31 cellular contexts compared by ENCODE assay signal in the genomic region with DNA sequence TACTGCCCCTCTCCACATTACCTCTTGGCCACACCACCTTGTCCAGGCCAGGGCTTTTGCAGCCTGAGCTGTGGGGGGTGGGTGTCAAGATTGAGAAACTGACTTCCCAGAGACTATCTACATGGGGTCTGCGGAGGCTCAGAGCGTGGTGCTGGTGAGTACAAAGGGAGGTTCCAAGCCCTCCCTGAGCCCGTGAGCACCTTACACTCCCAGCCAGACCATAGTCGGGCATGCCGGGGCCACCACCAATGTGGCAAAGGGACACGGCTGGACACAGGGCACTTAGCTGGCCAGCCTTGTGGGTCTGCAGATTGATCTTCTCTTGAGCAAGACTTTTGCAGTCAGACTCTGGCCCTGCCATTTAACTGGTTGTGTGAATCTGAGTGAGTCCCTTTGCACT.
"Had no signal": no experiment of that assay in that cellular context is flagged by ENCODE, and none has a peak within 500 bp of the region (broad histone marks: within the 10 kb centered on the region; RNA-seq: fewer than 3 reads in every experiment).

No MANE protein-coding gene starts in this region.

- H3K4me3 Mint-ChIP-seq: activated B cell treated with CpG ODN at 0.5 μM for 24 hours; activated CD4-positive, alpha-beta memory T cell treated with anti-CD3 and anti-CD28 coated beads for 36 hours; activated CD4-positive, alpha-beta T cell treated with anti-CD3 and anti-CD28 coated beads, Interleukin-2, amount 10 ng/mL, durations not matched to agents 24 days and 14 days; activated CD8-positive, alpha-beta memory T cell treated with anti-CD3 and anti-CD28 coated beads, Interleukin-2, amount 10 ng/mL, durations not matched to agents 7 days and 5 days; activated CD8-positive, alpha-beta T cell treated with anti-CD3 and anti-CD28 coated beads, Interleukin-2, amount 10 ng/mL, durations not matched to agents 7 days and 5 days; activated naive CD8-positive, alpha-beta T cell; activated T-helper 1 cell treated with anti-CD3 and anti-CD28 coated beads, Interleukin-12 subunit alpha, Interleukin-12 subunit beta, Interleukin-2, Interleukin-4 antibody, amounts not matched to agents 30 ng/mL and 10 ng/mL and 1 ng/mL, durations not matched to agents 14 hours and 24 hours and 36 hours; T-helper 17 cell; T-helper 2 cell treated with Interferon-gamma antibody and Interleukin-4, amounts not matched to agents 5 μg/mL and 100 μg/mL, for 36 hours had no signal

- H3K36me3 ChIP-seq: brain microvascular endothelial cell, colonic mucosa, gastrocnemius medialis, heart left ventricle, WERI-Rb-1 had no signal

- H3K4me1 ChIP-seq: colonic mucosa, gastrocnemius medialis had no signal

- H3K9me3 Mint-ChIP-seq: activated B cell treated with CpG ODN at 0.5 μM for 24 hours; activated CD4-positive, alpha-beta memory T cell treated with anti-CD3 and anti-CD28 coated beads for 36 hours; activated CD4-positive, alpha-beta T cell treated with anti-CD3 and anti-CD28 coated beads, Interleukin-2, amount 10 ng/mL, durations not matched to agents 24 days and 14 days; activated T-helper 1 cell treated with anti-CD3 and anti-CD28 coated beads, Interleukin-12 subunit alpha, Interleukin-12 subunit beta, Interleukin-2, Interleukin-4 antibody, amounts not matched to agents 30 ng/mL and 10 ng/mL and 1 ng/mL, durations not matched to agents 14 hours and 24 hours and 36 hours; activated T-helper 2 cell treated with anti-CD3 and anti-CD28 coated beads, Interferon-gamma antibody, Interleukin-2, Interleukin-4, amounts not matched to agents 10 μg/mL and 5 μg/mL and 100 μg/mL, durations not matched to agents 14 hours and 24 hours and 36 hours; T-helper 2 cell treated with Interferon-gamma antibody and Interleukin-4, amounts not matched to agents 5 μg/mL and 100 μg/mL, for 36 hours had no signal

- H3K9me3 ChIP-seq: colonic mucosa, gastrocnemius medialis, heart left ventricle had no signal

- DNase-seq: activated B cell treated with CpG ODN at 0.5 μM for 24 hours; activated CD4-positive, alpha-beta memory T cell treated with anti-CD3 and anti-CD28 coated beads for 36 hours; activated CD4-positive, alpha-beta T cell treated with anti-CD3 and anti-CD28 coated beads, Interleukin-2, amount 10 ng/mL, durations not matched to agents 24 days and 14 days; activated CD8-positive, alpha-beta memory T cell treated with anti-CD3 and anti-CD28 coated beads, Interleukin-2, amount 10 ng/mL, durations not matched to agents 7 days and 5 days; activated CD8-positive, alpha-beta memory T cell treated with anti-CD3 and anti-CD28 coated beads, Interleukin-2, amount 50 U/mL, for 4 hours; activated CD8-positive, alpha-beta T cell treated with anti-CD3 and anti-CD28 coated beads, Interleukin-2, amount 10 ng/mL, durations not matched to agents 7 days and 5 days; activated gamma-delta T cell treated with Interleukin-2 at 50 U/mL for 16 hours; activated naive CD4-positive, alpha-beta T cell treated with anti-CD3 and anti-CD28 coated beads, Interleukin-2, amount 50 U/mL, for 16 hours; activated naive CD4-positive, alpha-beta T cell treated with Interleukin-2 at 50 U/mL for 16 hours; activated T-cell treated with anti-CD3 and anti-CD28 coated beads, Interleukin-2, amount 50 U/mL, for 1 hour; activated T-cell treated with anti-CD3 and anti-CD28 coated beads, Interleukin-2, amount 50 U/mL, for 48 hours; amniotic stem cell; anterior cingulate cortex; brain microvascular endothelial cell; colonic mucosa; effector CD8-positive, alpha-beta T cell; foreskin fibroblast; gastrocnemius medialis; glutamatergic neuron; heart left ventricle; T-helper 1 cell; T-helper 17 cell; T1000; WERI-Rb-1 had no signal

- H3K27me3 ChIP-seq: colonic mucosa had no signal

- H3K27ac ChIP-seq: brain microvascular endothelial cell, colonic mucosa, gastrocnemius medialis, heart left ventricle, WERI-Rb-1 had no signal

- FAIRE-seq: astrocyte had no signal

- H3K4me1 Mint-ChIP-seq: activated B cell treated with CpG ODN at 0.5 μM for 24 hours; activated CD4-positive, alpha-beta T cell treated with anti-CD3 and anti-CD28 coated beads, Interleukin-2, amount 10 ng/mL, durations not matched to agents 24 days and 14 days; activated CD8-positive, alpha-beta memory T cell treated with anti-CD3 and anti-CD28 coated beads, Interleukin-2, amount 10 ng/mL, durations not matched to agents 7 days and 5 days; T-helper 17 cell had no signal

- H3K27ac Mint-ChIP-seq: activated B cell treated with CpG ODN at 0.5 μM for 24 hours; activated CD4-positive, alpha-beta memory T cell treated with anti-CD3 and anti-CD28 coated beads for 36 hours; activated CD4-positive, alpha-beta T cell treated with anti-CD3 and anti-CD28 coated beads, Interleukin-2, amount 10 ng/mL, durations not matched to agents 24 days and 14 days; activated CD8-positive, alpha-beta memory T cell treated with anti-CD3 and anti-CD28 coated beads, Interleukin-2, amount 10 ng/mL, durations not matched to agents 7 days and 5 days; activated CD8-positive, alpha-beta T cell treated with anti-CD3 and anti-CD28 coated beads, Interleukin-2, amount 10 ng/mL, durations not matched to agents 7 days and 5 days; activated naive CD8-positive, alpha-beta T cell; activated T-helper 1 cell treated with anti-CD3 and anti-CD28 coated beads, Interleukin-12 subunit alpha, Interleukin-12 subunit beta, Interleukin-2, Interleukin-4 antibody, amounts not matched to agents 30 ng/mL and 10 ng/mL and 1 ng/mL, durations not matched to agents 14 hours and 24 hours and 36 hours; activated T-helper 2 cell treated with anti-CD3 and anti-CD28 coated beads, Interferon-gamma antibody, Interleukin-2, Interleukin-4, amounts not matched to agents 10 μg/mL and 5 μg/mL and 100 μg/mL, durations not matched to agents 14 hours and 24 hours and 36 hours; T-helper 17 cell; T-helper 2 cell treated with Interferon-gamma antibody and Interleukin-4, amounts not matched to agents 5 μg/mL and 100 μg/mL, for 36 hours had no signal

- ATAC-seq: activated CD4-positive, CD25-positive, alpha-beta regulatory T cell treated with anti-CD3 and anti-CD28 coated beads, Interleukin-2, amount 50 U/mL, for 24 hours; activated CD8-positive, alpha-beta memory T cell treated with anti-CD3 and anti-CD28 coated beads, Interleukin-2, amount 10 ng/mL, durations not matched to agents 7 days and 5 days; activated CD8-positive, alpha-beta T cell treated with anti-CD3 and anti-CD28 coated beads, Interleukin-2, amount 10 ng/mL, durations not matched to agents 7 days and 5 days; esophagus mucosa; gastrocnemius medialis; heart left ventricle; T-helper 17 cell had no signal

- H3K4me3 ChIP-seq: colonic mucosa, gastrocnemius medialis, heart left ventricle had no signal

- H3K36me3 Mint-ChIP-seq: activated CD4-positive, alpha-beta memory T cell treated with anti-CD3 and anti-CD28 coated beads for 36 hours; activated CD8-positive, alpha-beta memory T cell treated with anti-CD3 and anti-CD28 coated beads, Interleukin-2, amount 10 ng/mL, durations not matched to agents 7 days and 5 days; activated naive CD8-positive, alpha-beta T cell had no signal
